ENCODE assay signal across 2 cellular contexts in genomic region chr19:13788991-13789390, GRCh38.
TF ChIP-seq lines count a peak whose summit lies in the region.

No MANE protein-coding gene starts in this region.

TF ChIP-seq in GM12878, 131 proteins besides CTCF, POLR2A, EP300 and RAD21:
- TF ChIP-seq E2F8 (IDR thresholded peaks at IDR 0.05; ENCODE audit: low read depth, partially characterized antibody) (no peak), SIX5 (IDR thresholded peaks at IDR 0.05; ENCODE audit: low read depth, low read length, severe bottlenecking) (no peak), BMI1 (IDR thresholded peaks at IDR 0.05; ENCODE audit: borderline replicate concordance) (no peak), SMAD5 (IDR thresholded peaks at IDR 0.05; ENCODE audit: low read depth) (no peak), PKNOX1 (IDR thresholded peaks at IDR 0.05) (no peak), SRF (IDR thresholded peaks at IDR 0.05; ENCODE audit: low read depth in 2 of 2, low read length in 2 of 2) (no peak), CREB1 (IDR thresholded peaks at IDR 0.05; ENCODE audit: low read depth) (no peak), HCFC1 (IDR thresholded peaks at IDR 0.05; ENCODE audit: low read length) (no peak), EGR1 (IDR thresholded peaks at IDR 0.05; ENCODE audit: borderline replicate concordance in 1 of 2, low read depth in 2 of 2, low read length in 2 of 2) (no peak), NFIC (IDR thresholded peaks at IDR 0.05; ENCODE audit: low read depth, low read length) (no peak), ATF2 (IDR thresholded peaks at IDR 0.05; ENCODE audit: low read length) (no peak), MXI1 (IDR thresholded peaks at IDR 0.05; ENCODE audit: low read depth, low read length) (no peak), MYC (IDR thresholded peaks at IDR 0.05; ENCODE audit: insufficient read depth, insufficient read length, insufficient replicate concordance, low read length, severe bottlenecking) (no peak), IRF4 (IDR thresholded peaks at IDR 0.05; ENCODE audit: low read depth, low read length) (no peak), ASH2L (IDR thresholded peaks at IDR 0.05; ENCODE audit: borderline replicate concordance, low read depth) (no peak), YY1 (IDR thresholded peaks at IDR 0.05; ENCODE audit: low read depth, low read length) (no peak), FOS (IDR thresholded peaks at IDR 0.05; ENCODE audit: borderline replicate concordance, extremely low read depth, insufficient read length) (no peak), JUND (IDR thresholded peaks at IDR 0.05; ENCODE audit: low read depth, low read length) (no peak), KDM1A (IDR thresholded peaks at IDR 0.05; ENCODE audit: borderline replicate concordance) (no peak), CHD4 (IDR thresholded peaks at IDR 0.05) (no peak)

TF ChIP-seq in WTC11, 78 proteins besides CTCF, POLR2A, EP300 and RAD21:
- TF ChIP-seq, protein P1, sequence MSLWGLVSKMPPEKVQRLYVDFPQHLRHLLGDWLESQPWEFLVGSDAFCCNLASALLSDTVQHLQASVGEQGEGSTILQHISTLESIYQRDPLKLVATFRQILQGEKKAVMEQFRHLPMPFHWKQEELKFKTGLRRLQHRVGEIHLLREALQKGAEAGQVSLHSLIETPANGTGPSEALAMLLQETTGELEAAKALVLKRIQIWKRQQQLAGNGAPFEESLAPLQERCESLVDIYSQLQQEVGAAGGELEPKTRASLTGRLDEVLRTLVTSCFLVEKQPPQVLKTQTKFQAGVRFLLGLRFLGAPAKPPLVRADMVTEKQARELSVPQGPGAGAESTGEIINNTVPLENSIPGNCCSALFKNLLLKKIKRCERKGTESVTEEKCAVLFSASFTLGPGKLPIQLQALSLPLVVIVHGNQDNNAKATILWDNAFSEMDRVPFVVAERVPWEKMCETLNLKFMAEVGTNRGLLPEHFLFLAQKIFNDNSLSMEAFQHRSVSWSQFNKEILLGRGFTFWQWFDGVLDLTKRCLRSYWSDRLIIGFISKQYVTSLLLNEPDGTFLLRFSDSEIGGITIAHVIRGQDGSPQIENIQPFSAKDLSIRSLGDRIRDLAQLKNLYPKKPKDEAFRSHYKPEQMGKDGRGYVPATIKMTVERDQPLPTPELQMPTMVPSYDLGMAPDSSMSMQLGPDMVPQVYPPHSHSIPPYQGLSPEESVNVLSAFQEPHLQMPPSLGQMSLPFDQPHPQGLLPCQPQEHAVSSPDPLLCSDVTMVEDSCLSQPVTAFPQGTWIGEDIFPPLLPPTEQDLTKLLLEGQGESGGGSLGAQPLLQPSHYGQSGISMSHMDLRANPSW (CRISPR knock-in tag; conservative IDR thresholded peaks at IDR 0.05; ENCODE audit: low read depth) = no peak
- TF ChIP-seq ZNF425 (CRISPR knock-in tag; conservative IDR thresholded peaks at IDR 0.05) = no peak
- TF ChIP-seq, protein P2, sequence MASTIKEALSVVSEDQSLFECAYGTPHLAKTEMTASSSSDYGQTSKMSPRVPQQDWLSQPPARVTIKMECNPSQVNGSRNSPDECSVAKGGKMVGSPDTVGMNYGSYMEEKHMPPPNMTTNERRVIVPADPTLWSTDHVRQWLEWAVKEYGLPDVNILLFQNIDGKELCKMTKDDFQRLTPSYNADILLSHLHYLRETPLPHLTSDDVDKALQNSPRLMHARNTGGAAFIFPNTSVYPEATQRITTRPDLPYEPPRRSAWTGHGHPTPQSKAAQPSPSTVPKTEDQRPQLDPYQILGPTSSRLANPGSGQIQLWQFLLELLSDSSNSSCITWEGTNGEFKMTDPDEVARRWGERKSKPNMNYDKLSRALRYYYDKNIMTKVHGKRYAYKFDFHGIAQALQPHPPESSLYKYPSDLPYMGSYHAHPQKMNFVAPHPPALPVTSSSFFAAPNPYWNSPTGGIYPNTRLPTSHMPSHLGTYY (CRISPR knock-in tag; IDR thresholded peaks at IDR 0.05) = no peak
- no peak for TF ChIP-seq NFE2L1 (CRISPR knock-in tag; IDR thresholded peaks at IDR 0.05)
- TF ChIP-seq, protein P3, sequence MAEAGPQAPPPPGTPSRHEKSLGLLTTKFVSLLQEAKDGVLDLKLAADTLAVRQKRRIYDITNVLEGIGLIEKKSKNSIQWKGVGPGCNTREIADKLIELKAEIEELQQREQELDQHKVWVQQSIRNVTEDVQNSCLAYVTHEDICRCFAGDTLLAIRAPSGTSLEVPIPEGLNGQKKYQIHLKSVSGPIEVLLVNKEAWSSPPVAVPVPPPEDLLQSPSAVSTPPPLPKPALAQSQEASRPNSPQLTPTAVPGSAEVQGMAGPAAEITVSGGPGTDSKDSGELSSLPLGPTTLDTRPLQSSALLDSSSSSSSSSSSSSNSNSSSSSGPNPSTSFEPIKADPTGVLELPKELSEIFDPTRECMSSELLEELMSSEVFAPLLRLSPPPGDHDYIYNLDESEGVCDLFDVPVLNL (CRISPR knock-in tag; IDR thresholded peaks at IDR 0.05; ENCODE audit: borderline replicate concordance, low read depth) = no peak
- TF ChIP-seq ATF6 (CRISPR knock-in tag; IDR thresholded peaks at IDR 0.05) = no peak
- no peak for TF ChIP-seq ATF1 (CRISPR knock-in tag; IDR thresholded peaks at IDR 0.05)
- no peak for TF ChIP-seq CBFB (CRISPR knock-in tag; IDR thresholded peaks at IDR 0.05; ENCODE audit: low read depth)
